Comparison of ENCODE assay signal across 9 cellular contexts in the genomic region with DNA sequence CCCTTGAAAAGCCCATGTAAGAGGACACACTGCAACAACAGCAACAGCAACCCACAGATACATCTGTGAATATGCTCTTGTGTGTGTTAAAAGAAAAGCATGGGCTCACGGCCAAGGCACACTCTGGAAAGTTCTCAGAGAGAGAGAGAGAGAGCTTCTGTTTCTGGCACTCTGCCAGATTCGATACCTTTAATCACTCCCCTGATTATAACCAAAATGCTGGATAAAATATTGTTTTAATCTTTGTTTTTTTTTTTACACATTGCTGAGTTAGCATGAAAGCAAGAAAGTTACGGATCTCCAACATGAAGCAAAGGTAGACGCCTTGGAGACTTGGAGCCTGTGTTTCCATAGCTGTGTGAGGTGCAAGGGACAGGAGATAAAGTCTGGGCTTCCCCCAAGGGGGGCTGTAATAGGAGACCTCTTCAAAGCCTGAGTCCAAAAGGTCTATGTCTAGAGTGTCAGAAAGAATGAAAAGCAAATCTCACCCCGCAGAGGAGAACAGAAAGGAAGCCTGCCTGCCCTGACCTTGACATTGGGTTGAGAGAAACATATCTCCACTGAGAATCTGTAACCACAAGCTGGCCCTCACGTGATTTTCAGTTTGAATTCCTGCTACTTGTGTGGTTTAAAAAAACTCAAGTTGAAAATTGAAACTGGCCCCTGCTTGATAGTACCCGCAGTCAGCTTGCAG. TPM values are rescaled to one million over a fixed set of nuclear protein-coding genes. Genes with fewer than 3 reads are reported as not detected.
DNase-seq lines count a peak whose midpoint lies in the region; ATAC-seq, FAIRE-seq and TF ChIP-seq lines count a peak whose summit lies in the region.
"Had no signal": no experiment of that assay in that cellular context is flagged by ENCODE, and none has a peak within 500 bp of the region (broad histone marks: within the 10 kb centered on the region; RNA-seq: fewer than 3 reads in every experiment).

No MANE protein-coding gene starts in this region.

- in situ Hi-C loops in GM13977 (cut with MboI; ENCODE audit: low pct_unique_long_range_greater_than_20kb, low sequenced_read_pairs, unreplicated experiment) = loop anchor here (10.0 kb wide), 1 partner anchor 103 kb away; no protein-coding TSS in a partner anchor

- intact Hi-C loops in Right ventricle myocardium superior (cut with DNase I) = no loop called here

- no peaks in the 10 kb centered on the region for H3K36me3 ChIP-seq in cardiac muscle cell

- peak; percentile 74 for FAIRE-seq in endometrium (lab: Jason Lieb, UNC)

- no peak overlapping the region for H3K4me3 ChIP-seq in cardiac muscle cell
- H3K4me3 ChIP-seq in NB4 (ENCODE audit: low read depth, low read length) = no peak overlapping the region

- H3K4me3 Mint-ChIP-seq in glutamatergic neuron (ENCODE audit: unreplicated experiment) = no peak overlapping the region
- H3K4me3 Mint-ChIP-seq: CD4-positive, alpha-beta T cell had no signal

- H3K4me1 ChIP-seq in cardiac muscle cell (ENCODE audit: low read depth) = peaks cover 22% of the 10 kb centered on the region

- H3K9me3 Mint-ChIP-seq in glutamatergic neuron (ENCODE audit: unreplicated experiment) = no peaks in the 10 kb centered on the region

- ATAC-seq in Right ventricle myocardium superior (ENCODE audit: poor library complexity) = no peak
- ATAC-seq in HG02938 (IDR thresholded peaks at IDR 0.05; ENCODE audit: unreplicated experiment) = no peak

- H3K36me3 Mint-ChIP-seq in glutamatergic neuron (ENCODE audit: unreplicated experiment) = peaks cover 7% of the 10 kb centered on the region

- peak overlapping the region; percentile 79 for H3K27ac ChIP-seq in cardiac muscle cell

- DNase-seq in cardiac muscle cell (ENCODE audit: low read depth in 1 of 2, low spot score in 1 of 2) = peak; percentile 65 to 86
- no peak for DNase-seq in Right ventricle myocardium superior
- peak; percentile 44 for DNase-seq in NB4 (ENCODE audit: low read depth)
- no peak for DNase-seq in SW 1271 (lab: John Stamatoyannopoulos, UW)
- no peak for DNase-seq in glutamatergic neuron
- no peak for DNase-seq in GM13977 (ENCODE audit: low spot score)
- DNase-seq: CD4-positive, alpha-beta T cell had no signal

- TF ChIP-seq CTCF in cardiac muscle cell (IDR thresholded peaks at IDR 0.05; ENCODE audit: low read depth, low read length) = no peak
- no peak for TF ChIP-seq CTCF in NB4 (IDR thresholded peaks at IDR 0.05; ENCODE audit: low read depth, low read length)
- no peak for TF ChIP-seq CTCF in glutamatergic neuron (IDR thresholded peaks at IDR 0.05; ENCODE audit: partially characterized antibody, unreplicated experiment)
- no peak for TF ChIP-seq CTCF in GM13977 (IDR thresholded peaks at IDR 0.05; ENCODE audit: extremely low read depth, insufficient read depth, missing control alignments)

- H3K27ac Mint-ChIP-seq in glutamatergic neuron (ENCODE audit: unreplicated experiment) = no peak overlapping the region
- H3K27ac Mint-ChIP-seq: CD4-positive, alpha-beta T cell had no signal

- peaks cover under 1% of the 10 kb centered on the region for H3K27me3 Mint-ChIP-seq in glutamatergic neuron (ENCODE audit: unreplicated experiment)

- no peaks in the 10 kb centered on the region for H3K9me3 ChIP-seq in cardiac muscle cell (ENCODE audit: low read depth)

- no peaks in the 10 kb centered on the region for H3K27me3 ChIP-seq in cardiac muscle cell

- no peak for TF ChIP-seq POLR2A in NB4 (IDR thresholded peaks at IDR 0.05; ENCODE audit: extremely low read depth, insufficient read length)

- no peaks in the 10 kb centered on the region for H3K4me1 Mint-ChIP-seq in glutamatergic neuron (ENCODE audit: low read depth, unreplicated experiment)

RNA-seq across cellular contexts. Expression of gene MPPED1, which starts 33.7 kb away (rescaled TPM):
- total RNA-seq in cardiac muscle cell (0.11 and 0.12 TPM in 2 replicates), Right ventricle myocardium superior (not detected), glutamatergic neuron (ENCODE audit: unreplicated experiment) (0.37 TPM)
- polyA plus RNA-seq in cardiac muscle cell = 0.61 TPM in 1 of 2 replicates, not detected in the other
- total RNA-seq: CD4-positive, alpha-beta T cell had no signal

RNA-seq across cellular contexts. Expression of gene SCUBE1, which starts 35.0 kb away (rescaled TPM):
- 1.8 and 6.9 TPM in 2 replicates for total RNA-seq in cardiac muscle cell
- polyA plus RNA-seq in cardiac muscle cell = 2.1 and 8.7 TPM in 2 replicates
- 0.24 TPM for total RNA-seq in Right ventricle myocardium superior
- total RNA-seq in glutamatergic neuron (ENCODE audit: unreplicated experiment) = 25.8 TPM
- total RNA-seq: CD4-positive, alpha-beta T cell had no signal

Comparison
In these comparisons a context has a peak if more than half of its experiments do, and no peak if none do; other contexts are left out.
1. DNase-seq: peak in cardiac muscle cell (2 of 2) and NB4 (single experiment); none in Right ventricle myocardium superior (single experiment), SW 1271 (0 of 2), glutamatergic neuron (single experiment) and GM13977 (single experiment).